8 cellular contexts compared by ENCODE assay signal in the genomic region with DNA sequence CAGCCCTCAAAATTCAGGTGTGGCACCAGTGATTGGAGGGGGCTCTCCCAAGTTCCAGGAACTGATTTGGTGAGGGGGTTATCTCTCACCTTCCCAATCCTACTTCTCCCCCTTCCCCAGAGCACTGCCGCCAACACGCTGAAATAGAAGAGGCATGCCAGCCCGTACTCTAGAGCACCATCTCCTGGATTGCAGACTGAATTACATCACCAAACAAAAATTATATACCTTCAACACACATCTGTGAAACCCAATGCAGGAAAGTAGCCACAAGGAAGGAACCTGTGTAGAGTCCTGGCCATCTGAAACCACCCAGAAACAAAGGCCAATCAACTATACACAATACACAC.
DNase-seq lines count a peak whose midpoint lies in the region; ATAC-seq, FAIRE-seq and TF ChIP-seq lines count a peak whose summit lies in the region.
"Not testable (repeated sequence)": the region's sequence is repeated elsewhere in the genome, so short reads cannot be mapped to it uniquely, and the experiment has no call there.

No MANE protein-coding gene starts in this region.

- H3K9ac ChIP-seq in H9 (ENCODE audit: extremely low read depth, insufficient read length, low read length), result not testable (repeated sequence)

- not testable (repeated sequence) for TF ChIP-seq POLR2A in NB4 (IDR thresholded peaks at IDR 0.05; ENCODE audit: extremely low read depth, insufficient read length)

- not testable (repeated sequence) for H3K4me3 ChIP-seq in NB4 (ENCODE audit: low read depth, low read length); fibroblast of villous mesenchyme (ENCODE audit: low read depth, low read length)

- not testable (repeated sequence) for H3K9me3 Mint-ChIP-seq in H9, naive B cell

- TF ChIP-seq CTCF in D721Med (IDR thresholded peaks at IDR 0.05; ENCODE audit: insufficient read depth, missing control alignments), result peak; percentile 32
- peak; percentile 71 for TF ChIP-seq CTCF in H9 (conservative IDR thresholded peaks at IDR 0.05)
- peak; percentile 50 for TF ChIP-seq CTCF in NB4 (IDR thresholded peaks at IDR 0.05; ENCODE audit: low read depth, low read length)
- TF ChIP-seq CTCF in fibroblast of villous mesenchyme (IDR thresholded peaks at IDR 0.05; ENCODE audit: insufficient read depth, low read depth, low read length), result peak; percentile 45

- H3K4me1 ChIP-seq in H9 (ENCODE audit: insufficient read depth, low read length), result not testable (repeated sequence)

- not testable (repeated sequence) for DNase-seq in D721Med (ENCODE audit: insufficient read length, low spot score)
- DNase-seq in H9 (peak; percentile 78), NB4 (ENCODE audit: low read depth) (peak; percentile 73), SIG-M5 treated with dmso at 0.1 percent for 504 hours (lab: John Stamatoyannopoulos, UW; ENCODE audit: unreplicated experiment) (peak; percentile 18), fibroblast of villous mesenchyme (ENCODE audit: low read depth) (peak; percentile 13), naive B cell (peak; percentile 53)
- DNase-seq in activated naive CD4-positive, alpha-beta T cell treated with anti-CD3 and anti-CD28 coated beads, Interleukin-2, amount 50 U/mL, for 16 hours, result peak; percentile 16
- DNase-seq in stimulated activated naive CD4-positive, alpha-beta T cell (lab: John Stamatoyannopoulos, UW), result peak; percentile 7 to 68 (median 28)

- no CpG with 5 or more reads among the region's 3 CpGs for WGBS in H9 (ENCODE audit: extremely low coverage, insufficient read length, low lambda C conversion rate)

- not testable (repeated sequence) for H4K20me1 ChIP-seq in H9 (ENCODE audit: control insufficient read depth, insufficient read depth, insufficient read length)

- not testable (repeated sequence) for H3K23ac ChIP-seq in H9 (ENCODE audit: insufficient read length, low read depth, low read length)

- H3K4ac ChIP-seq in H9 (ENCODE audit: low read depth, low read length), result not testable (repeated sequence)

- not testable (repeated sequence) for H3K27me3 ChIP-seq in H9 (ENCODE audit: insufficient read depth, low read length)

- H3K27ac ChIP-seq in H9 (ENCODE audit: insufficient read length, low read depth, low read length), result not testable (repeated sequence)

- not testable (repeated sequence) for H4K8ac ChIP-seq in H9 (replicated peaks; ENCODE audit: insufficient read length, low read depth, low read length)

- H2AFZ ChIP-seq in H9 (ENCODE audit: low read length), result not testable (repeated sequence)

- not testable (repeated sequence) for H3K4me2 ChIP-seq in H9 (ENCODE audit: insufficient read depth, insufficient read length, low read length)

- not testable (repeated sequence) for H3K14ac ChIP-seq in H9 (ENCODE audit: insufficient read depth, low read length)

- H2BK20ac ChIP-seq in H9 (ENCODE audit: low read depth, low read length, poor library complexity, severe bottlenecking), result not testable (repeated sequence)

- not testable (repeated sequence) for FAIRE-seq in D721Med (lab: Jason Lieb, UNC)

- not testable (repeated sequence) for H3K18ac ChIP-seq in H9 (ENCODE audit: insufficient read length, low read depth, low read length)

- not testable (repeated sequence) for H3K36me3 Mint-ChIP-seq in H9 (ENCODE audit: insufficient read depth in 1 of 3, low read depth in 3 of 3); naive B cell

- peaks cover 33 to 36% of the 10 kb centered on the region in 2 experiments for H3K4me1 Mint-ChIP-seq in H9
- H3K4me1 Mint-ChIP-seq in naive B cell, result peaks cover 5 to 12% (median 12%) of the 10 kb centered on the region in 3 donors

- not testable (repeated sequence) for H2AK5ac ChIP-seq in H9 (ENCODE audit: insufficient read length, low read length)

- not testable (repeated sequence) for H3K79me2 ChIP-seq in H9 (ENCODE audit: insufficient read depth, low read length)

- not testable (repeated sequence) for H3K23me2 ChIP-seq in H9 (ENCODE audit: insufficient read length, low read depth, low read length, poor library complexity, severe bottlenecking)

- H4K5ac ChIP-seq in H9 (ENCODE audit: insufficient read length, low read depth, low read length), result not testable (repeated sequence)

- not testable (repeated sequence) for H3T11ph ChIP-seq in H9 (ENCODE audit: low read length)

- not testable (repeated sequence) for H4K91ac ChIP-seq in H9 (ENCODE audit: insufficient read length, low read depth, low read length)

- not testable (repeated sequence) for H2BK12ac ChIP-seq in H9 (ENCODE audit: insufficient read length, low read depth, low read length)

- H3K9me3 ChIP-seq in H9 (ENCODE audit: control insufficient read depth, low read depth, low read length), result not testable (repeated sequence)

- peak; percentile 62 to 68 for ATAC-seq in naive B cell (ENCODE audit: low read depth in 2 of 2)

- H2BK120ac ChIP-seq in H9 (ENCODE audit: low read depth, low read length, poor library complexity, severe bottlenecking), result not testable (repeated sequence)

- not testable (repeated sequence) for H2BK15ac ChIP-seq in H9 (ENCODE audit: low read depth, low read length)

- H3K56ac ChIP-seq in H9 (ENCODE audit: insufficient read length, low read depth, low read length), result not testable (repeated sequence)

- not testable (repeated sequence) for H3K27me3 Mint-ChIP-seq in H9 (ENCODE audit: low read depth)
- peaks cover 5 to 24% (median 8%) of the 10 kb centered on the region in 3 donors for H3K27me3 Mint-ChIP-seq in naive B cell

- peak overlapping the region in 1 of 3 experiments; percentile 52; a peak in 3 of 7 replicates for H3K27ac Mint-ChIP-seq in H9
- peak overlapping the region in 5 of 6 donors; percentile 12 to 96 (median 35) for H3K27ac Mint-ChIP-seq in naive B cell

- H3K79me1 ChIP-seq in H9 (ENCODE audit: insufficient read depth, low read depth, low read length, poor library complexity, severe bottlenecking), result not testable (repeated sequence)

- H3K4me3 Mint-ChIP-seq in H9, result not testable (repeated sequence)
- peak overlapping the region in 7 of 8 donors; percentile 54 to 83 (median 66) for H3K4me3 Mint-ChIP-seq in naive B cell

- H2BK5ac ChIP-seq in H9 (ENCODE audit: insufficient read length, low read length), result not testable (repeated sequence)
